1 cellular context compared by ENCODE assay signal in genomic region chr1:8478566-8478965, GRCh38.
TF ChIP-seq lines count a peak whose summit lies in the region.

No MANE protein-coding gene starts in this region.

TF ChIP-seq in HepG2, 621 proteins besides CTCF, POLR2A, EP300 and RAD21 (continued from another document):
- TF ChIP-seq MYPOP (CRISPR knock-in tag; IDR thresholded peaks at IDR 0.05) = no peak
- TF ChIP-seq TOPORS (CRISPR knock-in tag; IDR thresholded peaks at IDR 0.05) = no peak
- TF ChIP-seq ZMYM4 (CRISPR knock-in tag; IDR thresholded peaks at IDR 0.05) = peak; percentile 44; the same call in 1 of the 2 replicates
- no peak for TF ChIP-seq TEAD3 (CRISPR knock-in tag; optimal IDR thresholded peaks at IDR 0.05; ENCODE audit: borderline replicate concordance)
- TF ChIP-seq TBX2 (CRISPR knock-in tag; IDR thresholded peaks at IDR 0.05; ENCODE audit: borderline replicate concordance) = peak; percentile 35; the same call in 1 of the 2 replicates
- no peak for TF ChIP-seq ZNF24 (IDR thresholded peaks at IDR 0.05)
- TF ChIP-seq ZFP82 (CRISPR knock-in tag; IDR thresholded peaks at IDR 0.05; ENCODE audit: borderline replicate concordance) = no peak
- no peak for TF ChIP-seq MBNL3 (CRISPR knock-in tag; conservative IDR thresholded peaks at IDR 0.05)
- TF ChIP-seq ZNF205 (CRISPR knock-in tag; IDR thresholded peaks at IDR 0.05) = no peak
- TF ChIP-seq, protein P1, sequence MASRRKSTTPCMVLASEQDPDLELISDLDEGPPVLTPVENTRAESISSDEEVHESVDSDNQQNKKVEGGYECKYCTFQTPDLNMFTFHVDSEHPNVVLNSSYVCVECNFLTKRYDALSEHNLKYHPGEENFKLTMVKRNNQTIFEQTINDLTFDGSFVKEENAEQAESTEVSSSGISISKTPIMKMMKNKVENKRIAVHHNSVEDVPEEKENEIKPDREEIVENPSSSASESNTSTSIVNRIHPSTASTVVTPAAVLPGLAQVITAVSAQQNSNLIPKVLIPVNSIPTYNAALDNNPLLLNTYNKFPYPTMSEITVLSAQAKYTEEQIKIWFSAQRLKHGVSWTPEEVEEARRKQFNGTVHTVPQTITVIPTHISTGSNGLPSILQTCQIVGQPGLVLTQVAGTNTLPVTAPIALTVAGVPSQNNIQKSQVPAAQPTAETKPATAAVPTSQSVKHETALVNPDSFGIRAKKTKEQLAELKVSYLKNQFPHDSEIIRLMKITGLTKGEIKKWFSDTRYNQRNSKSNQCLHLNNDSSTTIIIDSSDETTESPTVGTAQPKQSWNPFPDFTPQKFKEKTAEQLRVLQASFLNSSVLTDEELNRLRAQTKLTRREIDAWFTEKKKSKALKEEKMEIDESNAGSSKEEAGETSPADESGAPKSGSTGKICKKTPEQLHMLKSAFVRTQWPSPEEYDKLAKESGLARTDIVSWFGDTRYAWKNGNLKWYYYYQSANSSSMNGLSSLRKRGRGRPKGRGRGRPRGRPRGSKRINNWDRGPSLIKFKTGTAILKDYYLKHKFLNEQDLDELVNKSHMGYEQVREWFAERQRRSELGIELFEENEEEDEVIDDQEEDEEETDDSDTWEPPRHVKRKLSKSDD (CRISPR knock-in tag; IDR thresholded peaks at IDR 0.05; ENCODE audit: low read depth) = no peak
- TF ChIP-seq, protein P2, sequence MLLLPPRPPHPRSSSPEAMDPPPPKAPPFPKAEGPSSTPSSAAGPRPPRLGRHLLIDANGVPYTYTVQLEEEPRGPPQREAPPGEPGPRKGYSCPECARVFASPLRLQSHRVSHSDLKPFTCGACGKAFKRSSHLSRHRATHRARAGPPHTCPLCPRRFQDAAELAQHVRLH (CRISPR knock-in tag; IDR thresholded peaks at IDR 0.05; ENCODE audit: borderline replicate concordance, low read depth) = no peak
- TF ChIP-seq BRD4 (CRISPR knock-in tag; IDR thresholded peaks at IDR 0.05) = no peak
- peak; percentile 76 for TF ChIP-seq HNF4A (CRISPR knock-in tag; IDR thresholded peaks at IDR 0.05)
- no peak for TF ChIP-seq PCBP1 (IDR thresholded peaks at IDR 0.05; ENCODE audit: borderline replicate concordance, low read depth, low read length)
- no peak for TF ChIP-seq ZNF460 (CRISPR knock-in tag; IDR thresholded peaks at IDR 0.05; ENCODE audit: borderline replicate concordance)
- peak; percentile 16; the same call in 1 of the 2 replicates for TF ChIP-seq STAG1 (CRISPR knock-in tag; IDR thresholded peaks at IDR 0.05)
- no peak for TF ChIP-seq IRF2 (CRISPR knock-in tag; IDR thresholded peaks at IDR 0.05)
- TF ChIP-seq ZNF605 (CRISPR knock-in tag; IDR thresholded peaks at IDR 0.05) = no peak
- no peak for TF ChIP-seq ARNT2 (CRISPR knock-in tag; IDR thresholded peaks at IDR 0.05; ENCODE audit: low read depth)
- TF ChIP-seq ZNF691 (CRISPR knock-in tag; IDR thresholded peaks at IDR 0.05; ENCODE audit: borderline replicate concordance, low read depth) = no peak
- TF ChIP-seq ZFX (CRISPR knock-in tag; IDR thresholded peaks at IDR 0.05; ENCODE audit: low read depth) = 0 out of 2 replicates have a peak, but pooled peaks have one; percentile 18
- no peak for TF ChIP-seq ZNF296 (CRISPR knock-in tag; conservative IDR thresholded peaks at IDR 0.05)
- no peak for TF ChIP-seq FOXA1 (IDR thresholded peaks at IDR 0.05)
- TF ChIP-seq FOXA1 (CRISPR knock-in tag; IDR thresholded peaks at IDR 0.05) = peak; percentile 12; the same call in 1 of the 2 replicates
- no peak for TF ChIP-seq RORA (CRISPR knock-in tag; IDR thresholded peaks at IDR 0.05)
- TF ChIP-seq ZNF18 (CRISPR knock-in tag; IDR thresholded peaks at IDR 0.05; ENCODE audit: insufficient replicate concordance) = no peak
- no peak for TF ChIP-seq KDM4B (CRISPR knock-in tag; IDR thresholded peaks at IDR 0.05)
